13 cellular contexts compared by ENCODE assay signal in the genomic region with DNA sequence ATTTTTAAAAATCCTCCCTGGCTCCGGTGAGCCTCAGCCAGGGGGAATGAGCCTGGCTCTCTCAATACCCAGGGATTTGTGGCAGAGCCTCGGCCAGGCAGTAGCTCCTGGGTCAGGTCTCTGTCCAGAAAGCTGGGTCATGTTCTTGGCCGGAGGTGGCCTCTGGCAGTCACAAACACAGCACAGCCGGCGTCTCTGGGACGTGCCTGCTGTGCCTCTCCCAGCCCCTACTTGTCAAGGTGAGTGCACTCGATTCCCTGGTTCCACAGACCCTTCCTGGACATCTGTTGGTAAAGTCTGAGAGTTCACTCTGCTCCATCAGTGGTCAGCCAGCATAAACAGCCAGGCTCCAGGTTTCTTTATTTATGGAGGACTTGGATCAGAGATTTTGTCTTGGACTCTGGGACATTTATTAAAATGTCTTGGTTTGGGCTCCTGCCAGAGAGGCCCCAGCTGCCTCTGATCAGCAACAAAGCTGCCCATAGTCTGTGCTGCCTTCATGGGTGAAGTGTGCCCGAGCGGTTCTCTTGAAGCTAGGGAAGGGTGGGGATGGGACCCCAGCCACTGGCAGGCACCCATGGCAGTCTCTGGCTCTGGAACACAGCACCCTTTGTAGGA. TPM values are rescaled to one million over a fixed set of nuclear protein-coding genes. Genes with fewer than 3 reads are reported as not detected.
DNase-seq lines count a peak whose midpoint lies in the region; ATAC-seq and TF ChIP-seq lines count a peak whose summit lies in the region.
"Had no signal": no experiment of that assay in that cellular context is flagged by ENCODE, and none has a peak within 500 bp of the region (broad histone marks: within the 10 kb centered on the region; RNA-seq: fewer than 3 reads in every experiment).

No MANE protein-coding gene starts in this region.

- H3K9me3 Mint-ChIP-seq in activated T-cell treated with anti-CD3 and anti-CD28 coated beads, Interleukin-2, amount 50 U/mL, for 24 hours = no peaks in the 10 kb centered on the region
- H3K9me3 Mint-ChIP-seq: nephron progenitor cell; stimulated activated naive CD8-positive, alpha-beta T cell treated with anti-CD3 and anti-CD28 coated beads, Interleukin-15, Interleukin-2, amounts not matched to agents 100 ng/mL and 50 ng/mL, for 24 hours had no signal

- peaks cover 77% of the 10 kb centered on the region for H3K36me3 Mint-ChIP-seq in activated T-cell treated with anti-CD3 and anti-CD28 coated beads, Interleukin-2, amount 50 U/mL, for 24 hours (ENCODE audit: low read depth)

- no peak overlapping the region for H3K4me3 Mint-ChIP-seq in activated T-cell treated with anti-CD3 and anti-CD28 coated beads, Interleukin-2, amount 50 U/mL, for 24 hours
- H3K4me3 Mint-ChIP-seq: nephron progenitor cell; stimulated activated naive CD8-positive, alpha-beta T cell treated with anti-CD3 and anti-CD28 coated beads, Interleukin-15, Interleukin-2, amounts not matched to agents 100 ng/mL and 50 ng/mL, for 24 hours had no signal

- H3K4me3 ChIP-seq in uterus = no peak overlapping the region

- intact Hi-C loops in uterus (cut with DNase I; ENCODE audit: low total_unique reads) = loop anchor here (5.0 to 10.0 kb wide), 2 partner anchors 106 to 268 kb away; a partner anchor contains a TSS

- ATAC-seq in HG02571 (IDR thresholded peaks at IDR 0.05; ENCODE audit: unreplicated experiment) = no peak
- ATAC-seq in HG03280 (IDR thresholded peaks at IDR 0.05; ENCODE audit: unreplicated experiment) = no peak

- TF ChIP-seq CTCF in uterus (IDR thresholded peaks at IDR 0.05) = no peak

- peaks cover 4% of the 10 kb centered on the region for H3K4me1 Mint-ChIP-seq in activated T-cell treated with anti-CD3 and anti-CD28 coated beads, Interleukin-2, amount 50 U/mL, for 24 hours (ENCODE audit: low read depth)

- H3K36me3 ChIP-seq in uterus = no peaks in the 10 kb centered on the region

- H3K27me3 Mint-ChIP-seq in activated T-cell treated with anti-CD3 and anti-CD28 coated beads, Interleukin-2, amount 50 U/mL, for 24 hours = no peaks in the 10 kb centered on the region
- H3K27me3 Mint-ChIP-seq: stimulated activated naive CD8-positive, alpha-beta T cell treated with anti-CD3 and anti-CD28 coated beads, Interleukin-15, Interleukin-2, amounts not matched to agents 100 ng/mL and 50 ng/mL, for 24 hours had no signal

- peak overlapping the region; percentile 66 for H3K27ac Mint-ChIP-seq in activated T-cell treated with anti-CD3 and anti-CD28 coated beads, Interleukin-2, amount 50 U/mL, for 24 hours
- H3K27ac Mint-ChIP-seq: nephron progenitor cell; stimulated activated naive CD8-positive, alpha-beta T cell treated with anti-CD3 and anti-CD28 coated beads, Interleukin-15, Interleukin-2, amounts not matched to agents 100 ng/mL and 50 ng/mL, for 24 hours had no signal

- no peak for TF ChIP-seq POLR2A in uterus (IDR thresholded peaks at IDR 0.05)

- peak overlapping the region; percentile 28 to 70 for H3K27ac ChIP-seq in uterus

- no peaks in the 10 kb centered on the region for H3K27me3 ChIP-seq in uterus

- no peaks in the 10 kb centered on the region for H3K9me3 ChIP-seq in uterus

- DNase-seq in activated T-cell treated with anti-CD3 and anti-CD28 coated beads, Interleukin-2, amount 50 U/mL, for 24 hours = no peak
- no peak for DNase-seq in activated T-cell treated with anti-CD3 and anti-CD28 coated beads, Interleukin-2, amount 50 U/mL, for 48 hours
- DNase-seq in fibroblast of gingiva (ENCODE audit: low read depth) (peak; percentile 24), nucleus accumbens (lab: John Stamatoyannopoulos, UW) (peak in 41 of 56 donors; percentile 14 to 71 (median 40)), uterus (peak; percentile 50 to 57)
- DNase-seq in stimulated activated CD8-positive, alpha-beta memory T cell treated with anti-CD3 and anti-CD28 coated beads, Interleukin-4, amount 100 ng/mL, for 48 hours = no peak
- DNase-seq: DND-41, HCEC 1CT, nephron progenitor cell, T-helper 2 cell had no signal

- peaks cover 0 to 7% of the 10 kb centered on the region in 2 donors for H3K4me1 ChIP-seq in uterus

RNA-seq across cellular contexts. Expression of a gene that starts 56.7 kb away (rescaled TPM):
- total RNA-seq in uterus = 10 to 100 TPM; 14.7 to 81.5 (median 61.6) TPM

Comparison
In these comparisons a context has a peak if more than half of its experiments do, and no peak if none do; other contexts are left out.
1. DNase-seq: peak in fibroblast of gingiva (single experiment), nucleus accumbens (41 of 56) and uterus (2 of 2); none in activated T-cell treated with anti-CD3 and anti-CD28 coated beads, Interleukin-2, amount 50 U/mL, for 24 hours (single experiment), activated T-cell treated with anti-CD3 and anti-CD28 coated beads, Interleukin-2, amount 50 U/mL, for 48 hours (0 of 2) and stimulated activated CD8-positive, alpha-beta memory T cell treated with anti-CD3 and anti-CD28 coated beads, Interleukin-4, amount 100 ng/mL, for 48 hours (single experiment).